Comparison of ENCODE assay signal across 1 cellular context in the genomic region with DNA sequence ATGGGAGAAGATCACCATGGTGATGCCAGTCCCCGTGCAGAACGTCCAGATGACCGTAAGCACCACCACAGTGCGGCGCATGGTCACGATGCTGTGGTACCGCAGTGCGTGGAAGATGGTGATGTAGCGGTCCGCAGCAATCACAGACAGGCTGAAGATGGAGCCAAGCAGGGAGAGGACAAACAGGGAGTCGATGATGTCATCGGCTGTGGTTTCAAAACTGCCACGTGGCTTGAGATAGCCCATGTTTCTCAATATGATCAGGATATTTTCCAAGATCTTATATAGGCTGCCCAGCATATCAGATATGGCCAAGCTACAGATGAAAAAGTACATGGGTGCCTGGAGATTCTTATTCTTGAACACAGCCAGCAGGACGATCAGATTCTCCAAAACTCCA.
TF ChIP-seq lines count a peak whose summit lies in the region.

No MANE protein-coding gene starts in this region.

TF ChIP-seq in K562, 482 proteins besides CTCF, POLR2A, EP300 and RAD21 (continued from another document):
- TF ChIP-seq, protein P1, sequence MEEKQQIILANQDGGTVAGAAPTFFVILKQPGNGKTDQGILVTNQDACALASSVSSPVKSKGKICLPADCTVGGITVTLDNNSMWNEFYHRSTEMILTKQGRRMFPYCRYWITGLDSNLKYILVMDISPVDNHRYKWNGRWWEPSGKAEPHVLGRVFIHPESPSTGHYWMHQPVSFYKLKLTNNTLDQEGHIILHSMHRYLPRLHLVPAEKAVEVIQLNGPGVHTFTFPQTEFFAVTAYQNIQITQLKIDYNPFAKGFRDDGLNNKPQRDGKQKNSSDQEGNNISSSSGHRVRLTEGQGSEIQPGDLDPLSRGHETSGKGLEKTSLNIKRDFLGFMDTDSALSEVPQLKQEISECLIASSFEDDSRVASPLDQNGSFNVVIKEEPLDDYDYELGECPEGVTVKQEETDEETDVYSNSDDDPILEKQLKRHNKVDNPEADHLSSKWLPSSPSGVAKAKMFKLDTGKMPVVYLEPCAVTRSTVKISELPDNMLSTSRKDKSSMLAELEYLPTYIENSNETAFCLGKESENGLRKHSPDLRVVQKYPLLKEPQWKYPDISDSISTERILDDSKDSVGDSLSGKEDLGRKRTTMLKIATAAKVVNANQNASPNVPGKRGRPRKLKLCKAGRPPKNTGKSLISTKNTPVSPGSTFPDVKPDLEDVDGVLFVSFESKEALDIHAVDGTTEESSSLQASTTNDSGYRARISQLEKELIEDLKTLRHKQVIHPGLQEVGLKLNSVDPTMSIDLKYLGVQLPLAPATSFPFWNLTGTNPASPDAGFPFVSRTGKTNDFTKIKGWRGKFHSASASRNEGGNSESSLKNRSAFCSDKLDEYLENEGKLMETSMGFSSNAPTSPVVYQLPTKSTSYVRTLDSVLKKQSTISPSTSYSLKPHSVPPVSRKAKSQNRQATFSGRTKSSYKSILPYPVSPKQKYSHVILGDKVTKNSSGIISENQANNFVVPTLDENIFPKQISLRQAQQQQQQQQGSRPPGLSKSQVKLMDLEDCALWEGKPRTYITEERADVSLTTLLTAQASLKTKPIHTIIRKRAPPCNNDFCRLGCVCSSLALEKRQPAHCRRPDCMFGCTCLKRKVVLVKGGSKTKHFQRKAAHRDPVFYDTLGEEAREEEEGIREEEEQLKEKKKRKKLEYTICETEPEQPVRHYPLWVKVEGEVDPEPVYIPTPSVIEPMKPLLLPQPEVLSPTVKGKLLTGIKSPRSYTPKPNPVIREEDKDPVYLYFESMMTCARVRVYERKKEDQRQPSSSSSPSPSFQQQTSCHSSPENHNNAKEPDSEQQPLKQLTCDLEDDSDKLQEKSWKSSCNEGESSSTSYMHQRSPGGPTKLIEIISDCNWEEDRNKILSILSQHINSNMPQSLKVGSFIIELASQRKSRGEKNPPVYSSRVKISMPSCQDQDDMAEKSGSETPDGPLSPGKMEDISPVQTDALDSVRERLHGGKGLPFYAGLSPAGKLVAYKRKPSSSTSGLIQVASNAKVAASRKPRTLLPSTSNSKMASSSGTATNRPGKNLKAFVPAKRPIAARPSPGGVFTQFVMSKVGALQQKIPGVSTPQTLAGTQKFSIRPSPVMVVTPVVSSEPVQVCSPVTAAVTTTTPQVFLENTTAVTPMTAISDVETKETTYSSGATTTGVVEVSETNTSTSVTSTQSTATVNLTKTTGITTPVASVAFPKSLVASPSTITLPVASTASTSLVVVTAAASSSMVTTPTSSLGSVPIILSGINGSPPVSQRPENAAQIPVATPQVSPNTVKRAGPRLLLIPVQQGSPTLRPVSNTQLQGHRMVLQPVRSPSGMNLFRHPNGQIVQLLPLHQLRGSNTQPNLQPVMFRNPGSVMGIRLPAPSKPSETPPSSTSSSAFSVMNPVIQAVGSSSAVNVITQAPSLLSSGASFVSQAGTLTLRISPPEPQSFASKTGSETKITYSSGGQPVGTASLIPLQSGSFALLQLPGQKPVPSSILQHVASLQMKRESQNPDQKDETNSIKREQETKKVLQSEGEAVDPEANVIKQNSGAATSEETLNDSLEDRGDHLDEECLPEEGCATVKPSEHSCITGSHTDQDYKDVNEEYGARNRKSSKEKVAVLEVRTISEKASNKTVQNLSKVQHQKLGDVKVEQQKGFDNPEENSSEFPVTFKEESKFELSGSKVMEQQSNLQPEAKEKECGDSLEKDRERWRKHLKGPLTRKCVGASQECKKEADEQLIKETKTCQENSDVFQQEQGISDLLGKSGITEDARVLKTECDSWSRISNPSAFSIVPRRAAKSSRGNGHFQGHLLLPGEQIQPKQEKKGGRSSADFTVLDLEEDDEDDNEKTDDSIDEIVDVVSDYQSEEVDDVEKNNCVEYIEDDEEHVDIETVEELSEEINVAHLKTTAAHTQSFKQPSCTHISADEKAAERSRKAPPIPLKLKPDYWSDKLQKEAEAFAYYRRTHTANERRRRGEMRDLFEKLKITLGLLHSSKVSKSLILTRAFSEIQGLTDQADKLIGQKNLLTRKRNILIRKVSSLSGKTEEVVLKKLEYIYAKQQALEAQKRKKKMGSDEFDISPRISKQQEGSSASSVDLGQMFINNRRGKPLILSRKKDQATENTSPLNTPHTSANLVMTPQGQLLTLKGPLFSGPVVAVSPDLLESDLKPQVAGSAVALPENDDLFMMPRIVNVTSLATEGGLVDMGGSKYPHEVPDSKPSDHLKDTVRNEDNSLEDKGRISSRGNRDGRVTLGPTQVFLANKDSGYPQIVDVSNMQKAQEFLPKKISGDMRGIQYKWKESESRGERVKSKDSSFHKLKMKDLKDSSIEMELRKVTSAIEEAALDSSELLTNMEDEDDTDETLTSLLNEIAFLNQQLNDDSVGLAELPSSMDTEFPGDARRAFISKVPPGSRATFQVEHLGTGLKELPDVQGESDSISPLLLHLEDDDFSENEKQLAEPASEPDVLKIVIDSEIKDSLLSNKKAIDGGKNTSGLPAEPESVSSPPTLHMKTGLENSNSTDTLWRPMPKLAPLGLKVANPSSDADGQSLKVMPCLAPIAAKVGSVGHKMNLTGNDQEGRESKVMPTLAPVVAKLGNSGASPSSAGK (IDR thresholded peaks at IDR 0.05): no peak
- TF ChIP-seq MEF2D (tag; conservative IDR thresholded peaks at IDR 0.05; ENCODE audit: low read depth): no peak
